ENCODE assay signal across 1 cellular context in genomic region chr7:77729574-77730348, GRCh38.
TF ChIP-seq lines count a peak whose summit lies in the region.

No MANE protein-coding gene starts in this region.

TF ChIP-seq in WTC11, 78 proteins besides CTCF, POLR2A, EP300 and RAD21 (continued from another document):
- no peak for TF ChIP-seq ZNF317 (CRISPR knock-in tag; IDR thresholded peaks at IDR 0.05; ENCODE audit: borderline replicate concordance, low read depth)
